38 cellular contexts compared by ENCODE assay signal in genomic region chrX:153004780-153005179, GRCh38. TPM values are rescaled to one million over a fixed set of nuclear protein-coding genes. Genes with fewer than 3 reads are reported as not detected.
"Had no signal": no experiment of that assay in that cellular context is flagged by ENCODE, and none has a peak within 500 bp of the region (broad histone marks: within the 10 kb centered on the region; RNA-seq: fewer than 3 reads in every experiment).

No MANE protein-coding gene starts in this region.

- H3K36me3 ChIP-seq: MG63 had no signal

- H3K9me3 ChIP-seq: MG63 had no signal

- H3K4me3 ChIP-seq: MG63 had no signal

- H3K27me3 ChIP-seq: MG63 had no signal

- DNase-seq: Karpas-422, Kasumi-1, MG63, MM.1S, MV-4-11, NCI-H1048, NCI-H1092, NCI-H1092 treated with DMSO at 0.1 percent for 48 hours, NCI-H1105, NCI-H1105 treated with DMSO at 0.1 percent for 48 hours, NCI-H1417, NCI-H1417 treated with DMSO at 0.1 percent for 48 hours, NCI-H1436, NCI-H1436 treated with DMSO at 0.1 percent for 48 hours, NCI-H146, NCI-H1694, NCI-H1694 treated with DMSO at 0.1 percent for 48 hours, NCI-H187, NCI-H187 treated with DMSO at 0.1 percent for 48 hours, NCI-H1930, NCI-H2029, NCI-H2029 treated with DMSO at 0.1 percent for 48 hours, NCI-H2081, NCI-H2081 treated with DMSO at 0.1 percent for 48 hours, NCI-H2107, NCI-H2171, NCI-H2171 treated with DMSO at 0.1 percent for 48 hours, NCI-H2227 treated with DMSO at 0.1 percent for 48 hours, NCI-H226, NCI-H345, NCI-H446 treated with DMSO at 0.1 percent for 48 hours, NCI-H510A, NCI-H510A treated with DMSO at 0.1 percent for 48 hours, NCI-H524 had no signal

RNA-seq across cellular contexts. Expression of gene PNMA5, which starts 10.9 kb away (rescaled TPM):
- total RNA-seq: LHCN-M2, M059J, MCF 10A, NCI-H460 had no signal

RNA-seq across cellular contexts. Expression of gene PNMA3, which starts 51.5 kb away (rescaled TPM):
- total RNA-seq: LHCN-M2, M059J, MCF 10A, NCI-H460 had no signal
